8 cellular contexts compared by ENCODE assay signal in the genomic region with DNA sequence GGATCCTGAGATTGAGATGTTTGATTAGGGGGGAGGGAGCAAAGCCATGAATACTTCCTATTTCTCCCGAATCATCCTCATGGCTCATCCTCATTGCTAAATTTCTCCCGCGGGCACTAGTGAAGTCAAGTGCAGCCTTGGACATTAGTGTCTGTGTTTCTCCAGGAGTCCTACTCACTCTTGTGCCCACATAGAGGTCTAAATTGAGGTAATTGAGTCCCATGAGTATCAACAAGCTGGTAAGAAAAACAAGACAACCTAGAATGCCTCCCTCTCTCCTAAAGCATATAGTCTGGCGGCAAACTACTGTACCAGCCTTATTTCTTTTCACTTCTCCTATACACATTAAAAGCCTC. TPM values are rescaled to one million over a fixed set of nuclear protein-coding genes. Genes with fewer than 3 reads are reported as not detected.
DNase-seq lines count a peak whose midpoint lies in the region; FAIRE-seq and TF ChIP-seq lines count a peak whose summit lies in the region.

No MANE protein-coding gene starts in this region.

- no peak for FAIRE-seq in RCC 7860 (lab: Jason Lieb, UNC)

- peak overlapping the region; percentile 96 for H3K9ac ChIP-seq in muscle layer of colon (ENCODE audit: low read length)

- peak overlapping the region; percentile 98 to 100 (median 98) for H3K4me3 Mint-ChIP-seq in brain

- peaks cover 12% of the 10 kb centered on the region for H3K27me3 Mint-ChIP-seq in brain

- peaks cover 11% of the 10 kb centered on the region for H3K36me3 Mint-ChIP-seq in brain

- peaks cover 3% of the 10 kb centered on the region for H3K36me3 ChIP-seq in muscle layer of colon (ENCODE audit: insufficient read depth, low read length)

- peaks cover 59% of the 10 kb centered on the region for H3K4me1 Mint-ChIP-seq in brain

- H3K9me3 Mint-ChIP-seq in brain: no peaks in the 10 kb centered on the region

- TF ChIP-seq CTCF in brain (conservative IDR thresholded peaks at IDR 0.05): no peak

- H3K9me3 ChIP-seq in muscle layer of colon (ENCODE audit: low read length): no peaks in the 10 kb centered on the region

- peaks cover 26% of the 10 kb centered on the region for H3K4me1 ChIP-seq in muscle layer of colon (ENCODE audit: insufficient read depth, low read length)

- DNase-seq in NOMO-1 treated with DMSO at 0.1 percent for 48 hours (lab: John Stamatoyannopoulos, UW; ENCODE audit: unreplicated experiment): peak; percentile 12
- DNase-seq in NOMO-1 treated with dmso at 0.1 percent for 144 hours (lab: John Stamatoyannopoulos, UW; ENCODE audit: unreplicated experiment): no peak
- peak; percentile 10 for DNase-seq in HPDE6-E6E7 (ENCODE audit: extremely low spot score)
- DNase-seq in NCI-H446 (lab: John Stamatoyannopoulos, UW): no peak
- no peak for DNase-seq in ureter (ENCODE audit: low spot score)
- DNase-seq in RCC 7860 (ENCODE audit: low spot score): no peak

- H3K4me3 ChIP-seq in muscle layer of colon (ENCODE audit: low read depth in 1 of 2, low read length in 2 of 2): peak overlapping the region; percentile 75 to 99

- peak overlapping the region; percentile 94 to 97 (median 97) for H3K27ac Mint-ChIP-seq in brain

- H3K27ac ChIP-seq in muscle layer of colon (ENCODE audit: low read depth, low read length): peak overlapping the region; percentile 27

- H3K27me3 ChIP-seq in muscle layer of colon (ENCODE audit: control insufficient read depth in 1 of 2, insufficient read depth in 2 of 2, low read length in 2 of 2): no peaks in the 10 kb centered on the region

RNA-seq across cellular contexts. Expression of a gene that starts 0.4 kb away (rescaled TPM):
- polyA plus RNA-seq in brain (ENCODE audit: insufficient read depth, low read depth, low replicate concordance): 3.4 TPM
- 3.5 TPM for total RNA-seq in ureter

RNA-seq across cellular contexts. Expression of a gene that starts 0.5 kb away (rescaled TPM):
- polyA plus RNA-seq in brain (ENCODE audit: insufficient read depth, low read depth, low replicate concordance): 24.3 TPM
- 24.4 TPM for total RNA-seq in ureter

RNA-seq across cellular contexts. Expression of a gene that starts 36.1 kb away (rescaled TPM):
- not detected for polyA plus RNA-seq in brain (ENCODE audit: insufficient read depth, low read depth, low replicate concordance)
- not detected for total RNA-seq in ureter

Comparison
In these comparisons a context has a peak if more than half of its experiments do, and no peak if none do; other contexts are left out.
1. DNase-seq: peak in NOMO-1 treated with DMSO at 0.1 percent for 48 hours (single experiment) and HPDE6-E6E7 (single experiment); none in NOMO-1 treated with dmso at 0.1 percent for 144 hours (single experiment), NCI-H446 (0 of 2), ureter (single experiment) and RCC 7860 (single experiment).